ENCODE assay signal across 9 cellular contexts in the genomic region with DNA sequence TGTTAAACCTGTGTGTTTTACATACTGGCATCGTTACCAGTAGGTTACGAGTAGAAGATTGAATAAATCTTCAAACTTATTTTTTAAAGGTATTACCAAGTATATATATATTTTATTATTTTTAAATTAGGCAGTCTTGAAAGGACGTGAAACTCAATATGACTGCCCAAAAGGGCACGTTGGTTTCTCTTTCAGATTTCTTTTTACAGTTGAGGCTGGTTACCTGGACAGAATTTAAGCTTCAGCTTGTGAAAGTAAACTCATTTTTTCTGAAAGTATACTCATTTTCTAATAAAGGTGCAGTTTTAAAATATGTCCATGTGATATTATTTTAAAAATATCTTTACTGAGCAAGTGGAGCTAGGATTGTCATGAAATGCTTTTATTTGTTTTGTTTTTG. TPM values are rescaled to one million over a fixed set of nuclear protein-coding genes. Genes with fewer than 3 reads are reported as not detected.
A peak's percentile ranks its signal among the peaks of the same experiment; 100 is the strongest.
DNase-seq lines count a peak whose midpoint lies in the region; ATAC-seq and TF ChIP-seq lines count a peak whose summit lies in the region.
"Had no signal": no experiment of that assay in that cellular context is flagged by ENCODE, and none has a peak within 500 bp of the region (broad histone marks: within the 10 kb centered on the region; RNA-seq: fewer than 3 reads in every experiment).

No MANE protein-coding gene starts in this region.

- POLR2A ChIA-PET in activated CD4-positive, alpha-beta T cell treated with anti-CD3 and anti-CD28 coated beads, Interleukin-2, amount 10 ng/mL, durations not matched to agents 7 days and 5 days (lab: Charles Lee) = interaction anchor here (0.6 to 1.6 kb wide), 2 partner anchors 64 to 331 kb away, joined by 3 to 6 read pairs; partner anchors contain the start of gene RTCB

- no peak for DNase-seq in activated CD4-positive, alpha-beta T cell treated with anti-CD3 and anti-CD28 coated beads, Interleukin-2, amount 10 ng/mL, durations not matched to agents 7 days and 5 days
- DNase-seq in activated CD4-positive, alpha-beta T cell treated with anti-CD3 and anti-CD28 coated beads, Interleukin-2, amount 50 U/mL, for 1 hour = no peak
- DNase-seq in adipocyte (ENCODE audit: low read depth) (peak; percentile 24), kidney epithelial cell (ENCODE audit: low read depth) (no peak)
- DNase-seq: ACHN had no signal

- H3K27me3 ChIP-seq in adipocyte (replicated peaks; ENCODE audit: control insufficient read depth, insufficient read depth, low read length) (no peaks in the 10 kb centered on the region), kidney epithelial cell (ENCODE audit: control insufficient read depth, insufficient read depth, low read length) (no peaks in the 10 kb centered on the region), thymus (ENCODE audit: control insufficient read depth, insufficient read depth) (no peaks in the 10 kb centered on the region)

- H3K4me1 Mint-ChIP-seq in activated CD4-positive, alpha-beta T cell treated with anti-CD3 and anti-CD28 coated beads, Interleukin-2, amount 10 ng/mL, durations not matched to agents 7 days and 5 days = peaks cover 33% of the 10 kb centered on the region

- ATAC-seq in HG03342 (IDR thresholded peaks at IDR 0.05; ENCODE audit: unreplicated experiment) (no peak), GM21367 (IDR thresholded peaks at IDR 0.05; ENCODE audit: unreplicated experiment) (no peak), GM21825 (IDR thresholded peaks at IDR 0.05; ENCODE audit: unreplicated experiment) (no peak)

- H3K9me3 Mint-ChIP-seq in activated CD4-positive, alpha-beta T cell treated with anti-CD3 and anti-CD28 coated beads, Interleukin-2, amount 10 ng/mL, durations not matched to agents 7 days and 5 days = no peaks in the 10 kb centered on the region

- 6% methylated on average over 4 of the region's 4 CpGs for WGBS in thymus

- peak overlapping the region; percentile 98 for H3K9ac ChIP-seq in adipocyte (ENCODE audit: low read length)

- no peak overlapping the region for H3K27ac ChIP-seq in thymus (ENCODE audit: low read depth)

- H3K9me3 ChIP-seq in adipocyte (ENCODE audit: control insufficient read depth, low read length) (no peaks in the 10 kb centered on the region), thymus (ENCODE audit: control insufficient read depth) (no peaks in the 10 kb centered on the region)

- no peak for TF ChIP-seq CTCF in kidney epithelial cell (IDR thresholded peaks at IDR 0.05; ENCODE audit: insufficient read depth, low read length, poor library complexity, severe bottlenecking)

- no peaks in the 10 kb centered on the region for H3K27me3 Mint-ChIP-seq in activated CD4-positive, alpha-beta T cell treated with anti-CD3 and anti-CD28 coated beads, Interleukin-2, amount 10 ng/mL, durations not matched to agents 7 days and 5 days

- peaks cover 25% of the 10 kb centered on the region for H3K4me1 ChIP-seq in adipocyte (ENCODE audit: control insufficient read depth, insufficient read depth, low read length)
- peaks cover 14% of the 10 kb centered on the region for H3K4me1 ChIP-seq in thymus (ENCODE audit: control insufficient read depth, insufficient read depth, low read length)

- H3K27ac Mint-ChIP-seq in activated CD4-positive, alpha-beta T cell treated with anti-CD3 and anti-CD28 coated beads, Interleukin-2, amount 10 ng/mL, durations not matched to agents 7 days and 5 days = peak overlapping the region; percentile 85

- CTCF ChIA-PET in activated CD4-positive, alpha-beta T cell treated with anti-CD3 and anti-CD28 coated beads, Interleukin-2, amount 10 ng/mL, durations not matched to agents 7 days and 5 days (lab: Charles Lee) = interaction anchor here (0.6 to 2.1 kb wide), 4 partner anchors 11 to 506 kb away, joined by 3 to 6 read pairs (median 4); no protein-coding TSS in a partner anchor

- peaks cover 18% of the 10 kb centered on the region for H3K36me3 Mint-ChIP-seq in activated CD4-positive, alpha-beta T cell treated with anti-CD3 and anti-CD28 coated beads, Interleukin-2, amount 10 ng/mL, durations not matched to agents 7 days and 5 days (ENCODE audit: low read depth)

- H3K4me3 ChIP-seq in adipocyte (ENCODE audit: low read length) = peak overlapping the region; percentile 84
- H3K4me3 ChIP-seq in kidney epithelial cell (ENCODE audit: low read depth, low read length) = peak overlapping the region; percentile 85
- peak overlapping the region; percentile 93 for H3K4me3 ChIP-seq in thymus (ENCODE audit: low read length)

- peak overlapping the region; percentile 95 for H3K4me3 Mint-ChIP-seq in activated CD4-positive, alpha-beta T cell treated with anti-CD3 and anti-CD28 coated beads, Interleukin-2, amount 10 ng/mL, durations not matched to agents 7 days and 5 days

- H3K36me3 ChIP-seq in adipocyte (ENCODE audit: control insufficient read depth, insufficient read depth, low read length, severe bottlenecking) (peaks cover 3% of the 10 kb centered on the region), kidney epithelial cell (ENCODE audit: control insufficient read depth, insufficient read depth, low read length) (no peaks in the 10 kb centered on the region), thymus (ENCODE audit: control insufficient read depth, insufficient read depth) (peaks cover 3% of the 10 kb centered on the region)

RNA-seq across cellular contexts. Expression of gene FBXO7, which starts 1.7 kb away (rescaled TPM):
- 100 to 1,000 TPM in 1 of 2 experiments, 10 to 100 TPM in 1; 92.6 to 103 TPM for total RNA-seq in activated CD4-positive, alpha-beta T cell treated with anti-CD3 and anti-CD28 coated beads, Interleukin-2, amount 10 ng/mL, durations not matched to agents 7 days and 5 days
- 102 and 105 TPM in 2 replicates for total RNA-seq in kidney epithelial cell
- 101 TPM for polyA plus RNA-seq in thymus

RNA-seq across cellular contexts. Expression of gene BPIFC, which starts 12.0 kb away (rescaled TPM):
- total RNA-seq in activated CD4-positive, alpha-beta T cell treated with anti-CD3 and anti-CD28 coated beads, Interleukin-2, amount 10 ng/mL, durations not matched to agents 7 days and 5 days = not detected
- total RNA-seq in kidney epithelial cell = not detected in 2 replicates
- polyA plus RNA-seq in thymus = 0.98 TPM
